Comparison of ENCODE assay signal across 10 cellular contexts in the genomic region with DNA sequence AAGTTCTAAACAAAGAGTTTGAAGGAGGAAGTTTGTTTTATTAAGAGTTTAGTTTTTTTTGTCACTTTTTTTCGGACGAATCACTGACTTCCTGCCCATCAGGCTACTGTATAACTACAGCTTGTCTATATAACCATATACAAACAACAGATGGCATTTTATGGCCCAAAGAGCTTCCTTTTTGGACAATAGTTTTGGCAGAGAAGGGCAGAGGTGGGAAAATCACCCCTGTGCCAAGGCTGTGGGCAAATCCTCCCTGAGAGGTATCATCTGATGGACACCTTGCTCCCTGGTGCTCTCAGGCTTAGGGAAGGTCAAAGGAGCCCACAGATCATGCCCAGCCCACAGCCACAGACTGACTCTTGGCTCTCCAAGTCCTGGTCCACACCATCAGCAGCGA.
DNase-seq lines count a peak whose midpoint lies in the region; ATAC-seq lines count a peak whose summit lies in the region.
"Had no signal": no experiment of that assay in that cellular context is flagged by ENCODE, and none has a peak within 500 bp of the region (broad histone marks: within the 10 kb centered on the region; RNA-seq: fewer than 3 reads in every experiment).

No MANE protein-coding gene starts in this region.

- H3K9me3 Mint-ChIP-seq in activated naive CD4-positive, alpha-beta T cell treated with anti-CD3 and anti-CD28 coated beads for 36 hours, result peaks cover 11% of the 10 kb centered on the region
- peaks cover 4% of the 10 kb centered on the region for H3K9me3 Mint-ChIP-seq in activated naive CD8-positive, alpha-beta T cell (ENCODE audit: low read depth)
- peaks cover 3% of the 10 kb centered on the region for H3K9me3 Mint-ChIP-seq in stimulated activated memory B cell treated with anti-CD40 and anti-IgM and Interleukin-4, amounts not matched to agents 10 μg/mL and 1 μg/mL and 100 μg/mL, for 72 hours

- ATAC-seq in HG02973 (IDR thresholded peaks at IDR 0.05; ENCODE audit: unreplicated experiment), result peak; percentile 6
- no peak for ATAC-seq in stimulated activated memory B cell treated with anti-CD40 and anti-IgM and Interleukin-4, amounts not matched to agents 10 μg/mL and 1 μg/mL and 100 μg/mL, for 72 hours
- no peak for ATAC-seq in GM21423 (IDR thresholded peaks at IDR 0.05; ENCODE audit: unreplicated experiment)

- peaks cover 72% of the 10 kb centered on the region for H3K36me3 Mint-ChIP-seq in activated naive CD4-positive, alpha-beta T cell treated with anti-CD3 and anti-CD28 coated beads for 36 hours (ENCODE audit: low read depth)
- H3K36me3 Mint-ChIP-seq in activated naive CD8-positive, alpha-beta T cell, result peaks cover 24% of the 10 kb centered on the region
- peaks cover 92% of the 10 kb centered on the region for H3K36me3 Mint-ChIP-seq in stimulated activated memory B cell treated with anti-CD40 and anti-IgM and Interleukin-4, amounts not matched to agents 10 μg/mL and 1 μg/mL and 100 μg/mL, for 72 hours

- no peak overlapping the region for H3K4me3 Mint-ChIP-seq in activated naive CD4-positive, alpha-beta T cell treated with anti-CD3 and anti-CD28 coated beads for 36 hours
- peak overlapping the region; percentile 51 for H3K4me3 Mint-ChIP-seq in activated naive CD8-positive, alpha-beta T cell
- peak overlapping the region; percentile 29 for H3K4me3 Mint-ChIP-seq in stimulated activated memory B cell treated with anti-CD40 and anti-IgM and Interleukin-4, amounts not matched to agents 10 μg/mL and 1 μg/mL and 100 μg/mL, for 72 hours

- DNase-seq in activated naive CD4-positive, alpha-beta T cell treated with anti-CD3 and anti-CD28 coated beads for 36 hours, result no peak
- DNase-seq in activated naive CD4-positive, alpha-beta T cell (lab: John Stamatoyannopoulos, UW), result no peak
- no peak for DNase-seq in NCI-H2171 treated with DMSO at 0.1 percent for 48 hours (lab: John Stamatoyannopoulos, UW)
- DNase-seq in activated CD4-positive, CD25-positive, alpha-beta regulatory T cell treated with anti-CD3 and anti-CD28 coated beads, Interleukin-2, amount 50 U/mL, for 72 hours, result no peak
- DNase-seq: colonic mucosa, NCI-H2227 treated with DMSO at 0.1 percent for 48 hours had no signal

- peak overlapping the region; percentile 85 for H3K27ac Mint-ChIP-seq in activated naive CD4-positive, alpha-beta T cell treated with anti-CD3 and anti-CD28 coated beads for 36 hours
- H3K27ac Mint-ChIP-seq in activated naive CD8-positive, alpha-beta T cell, result peak overlapping the region; percentile 91
- peak overlapping the region; percentile 94 for H3K27ac Mint-ChIP-seq in stimulated activated memory B cell treated with anti-CD40 and anti-IgM and Interleukin-4, amounts not matched to agents 10 μg/mL and 1 μg/mL and 100 μg/mL, for 72 hours

- intact Hi-C loops in activated naive CD4-positive, alpha-beta T cell treated with anti-CD3 and anti-CD28 coated beads for 36 hours (cut with micrococcal nuclease), result loop anchor here (10.0 kb wide), 1 partner anchor 1064 kb away; no protein-coding TSS in a partner anchor

- peaks cover 84% of the 10 kb centered on the region for H3K4me1 Mint-ChIP-seq in activated naive CD4-positive, alpha-beta T cell treated with anti-CD3 and anti-CD28 coated beads for 36 hours (ENCODE audit: low read depth)
- peaks cover 91% of the 10 kb centered on the region for H3K4me1 Mint-ChIP-seq in activated naive CD8-positive, alpha-beta T cell (ENCODE audit: low read depth)
- peaks cover 96% of the 10 kb centered on the region for H3K4me1 Mint-ChIP-seq in stimulated activated memory B cell treated with anti-CD40 and anti-IgM and Interleukin-4, amounts not matched to agents 10 μg/mL and 1 μg/mL and 100 μg/mL, for 72 hours

- no peaks in the 10 kb centered on the region for H3K27me3 Mint-ChIP-seq in activated naive CD4-positive, alpha-beta T cell treated with anti-CD3 and anti-CD28 coated beads for 36 hours (ENCODE audit: low read depth)
- H3K27me3 Mint-ChIP-seq in activated naive CD8-positive, alpha-beta T cell, result no peaks in the 10 kb centered on the region
- H3K27me3 Mint-ChIP-seq in stimulated activated memory B cell treated with anti-CD40 and anti-IgM and Interleukin-4, amounts not matched to agents 10 μg/mL and 1 μg/mL and 100 μg/mL, for 72 hours, result no peaks in the 10 kb centered on the region

- CTCF ChIA-PET in activated naive CD4-positive, alpha-beta T cell treated with anti-CD3 and anti-CD28 coated beads for 36 hours (lab: Charles Lee), result no interaction called here
